11 cellular contexts compared by ENCODE assay signal in genomic region chr11:95108159-95108611, GRCh38. TPM values are rescaled to one million over a fixed set of nuclear protein-coding genes. Genes with fewer than 3 reads are reported as not detected.
A peak's percentile ranks its signal among the peaks of the same experiment; 100 is the strongest.
DNase-seq lines count a peak whose midpoint lies in the region; ATAC-seq, FAIRE-seq and TF ChIP-seq lines count a peak whose summit lies in the region.
"Had no signal": no experiment of that assay in that cellular context is flagged by ENCODE, and none has a peak within 500 bp of the region (broad histone marks: within the 10 kb centered on the region; RNA-seq: fewer than 3 reads in every experiment).

No MANE protein-coding gene starts in this region.

- H3K9me3 ChIP-seq in lung (ENCODE audit: control insufficient read depth in 2 of 2, insufficient read depth in 1 of 2, low read length in 1 of 2), result no peaks in the 10 kb centered on the region
- H3K9me3 ChIP-seq: ovary had no signal

- no peaks in the 10 kb centered on the region for H3K36me3 ChIP-seq in lung (ENCODE audit: control insufficient read depth in 2 of 2, insufficient read depth in 2 of 2, low read length in 2 of 2)
- H3K36me3 ChIP-seq: ovary had no signal

- peak overlapping the region; percentile 33 for H3K4me3 ChIP-seq in coronary artery
- H3K4me3 ChIP-seq in lung, result no peak overlapping the region
- H3K4me3 ChIP-seq: ovary had no signal

- peak; percentile 79 for ATAC-seq in lung (ENCODE audit: insufficient read depth, low FRiP score)
- ATAC-seq in GM19463 (IDR thresholded peaks at IDR 0.05; ENCODE audit: unreplicated experiment), result no peak
- no peak for ATAC-seq in GM19467 (IDR thresholded peaks at IDR 0.05; ENCODE audit: unreplicated experiment)
- ATAC-seq in GM21786 (IDR thresholded peaks at IDR 0.05; ENCODE audit: unreplicated experiment), result no peak

- H3K4me1 ChIP-seq in lung (ENCODE audit: control insufficient read depth in 2 of 2, insufficient read depth in 2 of 2, low read length in 2 of 2), result peaks cover 4 to 15% of the 10 kb centered on the region in 2 donors

- 27 to 43% methylated on average over 9 of the region's 9 CpGs for WGBS in lung, 2 donors

- peak; percentile 41 for DNase-seq in NCI-H226
- DNase-seq in coronary artery (ENCODE audit: low spot score), result no peak
- no peak for DNase-seq in lung (ENCODE audit: low spot score)
- DNase-seq in urothelium cell line (ENCODE audit: low spot score), result peak; percentile 76
- DNase-seq: activated naive CD4-positive, alpha-beta T cell treated with anti-CD3 and anti-CD28 coated beads, Interleukin-2, amount 50 U/mL, for 16 hours; GOT3; NCI-H748 treated with DMSO at 0.1 percent for 48 hours had no signal

- TF ChIP-seq CTCF in coronary artery (IDR thresholded peaks at IDR 0.05) (no peak), lung (IDR thresholded peaks at IDR 0.05; ENCODE audit: control extremely low read depth, extremely low read depth) (no peak)

- H3K27me3 ChIP-seq in lung (ENCODE audit: control insufficient read depth, insufficient read depth), result no peaks in the 10 kb centered on the region
- H3K27me3 ChIP-seq: ovary had no signal

- FAIRE-seq in urothelium cell line (lab: Jason Lieb, UNC), result no peak

- H3K27ac ChIP-seq in coronary artery (peak overlapping the region; percentile 19 to 68), lung (ENCODE audit: low read depth in 1 of 2, low read length in 1 of 2) (peak overlapping the region; percentile 22 to 72)
- H3K27ac ChIP-seq: ovary had no signal

RNA-seq across cellular contexts. Expression of gene ENDOD1, which starts 18.5 kb away (rescaled TPM):
- total RNA-seq in lung, result 10 to 100 TPM; 33.0 to 55.1 TPM
- polyA plus RNA-seq in lung, result 10 to 100 TPM; 10.4 to 17.0 TPM

RNA-seq across cellular contexts. Expression of gene SRSF8, which starts 41.5 kb away (rescaled TPM):
- 10 to 100 TPM; 24.0 to 41.4 TPM for total RNA-seq in lung
- 10 to 100 TPM; 22.6 to 49.0 TPM for polyA plus RNA-seq in lung

RNA-seq across cellular contexts. Expression of gene KDM4F, which starts 59.0 kb away (rescaled TPM):
- not detected for total RNA-seq in lung
- polyA plus RNA-seq in lung, result not detected
- total RNA-seq: ovary had no signal
- polyA plus RNA-seq: ovary had no signal

Comparison
In these comparisons a context has a peak if more than half of its experiments do, and no peak if none do; other contexts are left out.
1. DNase-seq: peak in NCI-H226 (single experiment) and urothelium cell line (single experiment); none in coronary artery (single experiment) and lung (single experiment).